In the genomic region with DNA sequence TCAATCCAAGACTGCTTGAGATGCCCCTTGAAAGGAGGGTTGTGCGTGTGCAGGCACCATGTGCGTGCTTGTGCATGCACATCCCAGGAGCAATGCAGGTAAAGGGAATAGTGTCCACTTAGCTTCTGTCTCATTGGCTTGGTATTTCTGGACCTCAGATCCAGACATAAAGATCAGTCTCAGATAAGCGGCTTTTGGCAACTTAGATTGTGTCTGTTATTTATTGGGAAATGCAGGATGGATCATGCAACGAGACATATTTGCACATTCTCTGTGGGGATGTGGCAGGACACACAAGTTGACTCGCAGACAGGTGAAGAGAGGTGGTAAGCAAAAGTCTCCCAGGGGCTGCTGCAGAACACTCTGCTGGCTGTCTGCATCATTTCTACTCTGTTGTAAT, we compare ENCODE assay signal across 25 cellular contexts.
"Had no signal": no experiment of that assay in that cellular context is flagged by ENCODE, and none has a peak within 500 bp of the region (broad histone marks: within the 10 kb centered on the region; RNA-seq: fewer than 3 reads in every experiment).

No MANE protein-coding gene starts in this region.

- DNase-seq: cortex of kidney; effector memory CD8-positive, alpha-beta T cell; gastrocnemius medialis; head of caudate nucleus; left ventricle myocardium superior; lower lobe of right lung; mesenchymal stem cell; mucosa of descending colon; naive thymus-derived CD4-positive, alpha-beta T cell; right lobe of liver; small intestine; stimulated activated CD4-positive, alpha-beta T cell treated with anti-CD3 and anti-CD28 coated beads, Interleukin-15, amount 100 ng/mL, for 24 hours; stimulated activated CD4-positive, alpha-beta T cell treated with anti-CD3 and anti-CD28 coated beads, Interleukin-2, amount 100 ng/mL, for 48 hours; stimulated activated CD8-positive, alpha-beta memory T cell treated with anti-CD3 and anti-CD28 coated beads, Interleukin-4, amount 100 ng/mL, for 48 hours; stimulated activated naive CD8-positive, alpha-beta T cell treated with anti-CD3 and anti-CD28 coated beads, Interleukin-15, Interleukin-2, amounts not matched to agents 100 U/mL and 50 U/mL, for 24 hours; substantia nigra; testis; tibial artery; upper lobe of right lung; uterus had no signal

- H3K9me3 ChIP-seq: gastrocnemius medialis, lower lobe of right lung, mucosa of descending colon, right lobe of liver, testis, tibial artery, upper lobe of right lung, uterus had no signal

- H3K9me3 Mint-ChIP-seq: effector memory CD8-positive, alpha-beta T cell; nephron had no signal

- H3K4me2 ChIP-seq: neural progenitor cell had no signal

- H3K27ac ChIP-seq: gastrocnemius medialis, lower lobe of right lung, neural progenitor cell, parathyroid adenoma, right lobe of liver, testis, tibial artery, upper lobe of right lung, uterus had no signal

- H3K4me1 ChIP-seq: right lobe of liver, upper lobe of right lung, uterus had no signal

- H2AFZ ChIP-seq: neural progenitor cell, parathyroid adenoma had no signal

- H3K36me3 ChIP-seq: gastrocnemius medialis, lower lobe of right lung, neural progenitor cell, right lobe of liver, tibial artery, upper lobe of right lung, uterus had no signal

- H3K27me3 ChIP-seq: gastrocnemius medialis, neural progenitor cell, right lobe of liver, testis, tibial artery, upper lobe of right lung, uterus had no signal

- H3K9ac ChIP-seq: neural progenitor cell, parathyroid adenoma had no signal

- H3K4me3 ChIP-seq: gastrocnemius medialis, lower lobe of right lung, mucosa of descending colon, neural progenitor cell, right lobe of liver, testis, tibial artery, upper lobe of right lung, uterus had no signal

- H3K4me3 Mint-ChIP-seq: effector memory CD8-positive, alpha-beta T cell; mesothelial cell of epicardium; naive thymus-derived CD4-positive, alpha-beta T cell; nephron; neural progenitor cell had no signal

- H3K27me3 Mint-ChIP-seq: effector memory CD8-positive, alpha-beta T cell; progenitor cell of endocrine pancreas had no signal

- H3K27ac Mint-ChIP-seq: effector memory CD8-positive, alpha-beta T cell; mesothelial cell of epicardium; naive thymus-derived CD4-positive, alpha-beta T cell; nephron; neural progenitor cell; progenitor cell of endocrine pancreas had no signal

- ATAC-seq: effector memory CD8-positive, alpha-beta T cell; gastrocnemius medialis; left ventricle myocardium superior; lower lobe of right lung; mucosa of descending colon; naive thymus-derived CD4-positive, alpha-beta T cell; stimulated activated naive CD8-positive, alpha-beta T cell treated with anti-CD3 and anti-CD28 coated beads, Interleukin-15, Interleukin-2, amounts not matched to agents 100 U/mL and 50 U/mL, for 24 hours; upper lobe of right lung had no signal
